ENCODE assay signal across 7 cellular contexts in genomic region chr4:134085525-134085924, GRCh38.
"Had no signal": no experiment of that assay in that cellular context is flagged by ENCODE, and none has a peak within 500 bp of the region (broad histone marks: within the 10 kb centered on the region; RNA-seq: fewer than 3 reads in every experiment).

No MANE protein-coding gene starts in this region.

- H3K4me3 ChIP-seq: GM12878 had no signal

- ATAC-seq: GM12878 had no signal

- FAIRE-seq: G401.6, GM12878, GM12892, GM18507, GM19239 had no signal

- DNase-seq: GDM1, GF-D8 had no signal
